23 cellular contexts compared by ENCODE assay signal in the genomic region with DNA sequence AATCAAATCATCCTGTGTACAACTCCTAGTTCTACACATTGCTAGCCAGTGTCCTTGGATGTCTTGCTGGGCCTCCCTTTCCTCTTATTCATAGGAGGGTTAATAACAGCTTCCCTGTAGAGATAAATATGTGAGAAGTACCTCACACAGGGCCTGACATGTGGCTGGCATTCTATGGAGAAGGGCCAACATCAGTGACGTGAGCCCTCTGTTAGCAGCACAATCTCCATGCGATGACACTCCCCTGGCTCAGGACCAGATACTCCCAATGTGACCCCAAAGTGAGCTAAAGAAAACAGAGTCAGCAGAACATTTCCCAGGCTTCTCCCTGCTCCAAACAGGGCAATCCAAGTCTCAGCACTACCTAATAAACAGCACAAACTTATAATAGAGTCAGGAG.
DNase-seq lines count a peak whose midpoint lies in the region; ATAC-seq, FAIRE-seq and TF ChIP-seq lines count a peak whose summit lies in the region.
"Had no signal": no experiment of that assay in that cellular context is flagged by ENCODE, and none has a peak within 500 bp of the region (broad histone marks: within the 10 kb centered on the region; RNA-seq: fewer than 3 reads in every experiment).

No MANE protein-coding gene starts in this region.

- no peaks in the 10 kb centered on the region for H3K36me3 ChIP-seq in endothelial cell of umbilical vein (ENCODE audit: control insufficient read depth in 2 of 2, extremely low read depth in 1 of 2, insufficient read depth in 2 of 2, low read length in 2 of 2)
- H3K36me3 ChIP-seq in lung (ENCODE audit: control insufficient read depth in 2 of 2, insufficient read depth in 2 of 2, low read length in 2 of 2): no peaks in the 10 kb centered on the region
- no peaks in the 10 kb centered on the region for H3K36me3 ChIP-seq in stomach
- H3K36me3 ChIP-seq in suprapubic skin: no peaks in the 10 kb centered on the region
- H3K36me3 ChIP-seq: upper lobe of right lung had no signal

- H3K4me1 ChIP-seq in endothelial cell of umbilical vein (ENCODE audit: control insufficient read depth, extremely low read depth, insufficient read depth, low read length) (peaks cover 12% of the 10 kb centered on the region), lung (ENCODE audit: control insufficient read depth in 2 of 2, insufficient read depth in 2 of 2, low read length in 2 of 2) (peaks cover 0 to 30% of the 10 kb centered on the region in 2 donors), stomach (peaks cover 0 to 26% (median 0%) of the 10 kb centered on the region in 4 donors), suprapubic skin (no peaks in the 10 kb centered on the region)
- H3K4me1 ChIP-seq: upper lobe of right lung had no signal

- peaks cover 0 to 3% of the 10 kb centered on the region in 2 donors for H3K27me3 Mint-ChIP-seq in natural killer cell treated with Interleukin-12 subunit alpha and Interleukin-12 subunit beta and Interleukin-15 and Interleukin-18, amount 100 ng/mL, for 72 hours
- H3K27me3 Mint-ChIP-seq: activated B cell treated with CpG ODN at 0.5 μM for 24 hours had no signal

- ATAC-seq in lung (ENCODE audit: insufficient read depth, low FRiP score): no peak
- no peak for ATAC-seq in natural killer cell treated with Interleukin-12 subunit alpha and Interleukin-12 subunit beta and Interleukin-15 and Interleukin-18, amount 100 ng/mL, for 72 hours
- ATAC-seq: activated CD8-positive, alpha-beta T cell treated with anti-CD3 and anti-CD28 coated beads for 36 hours; upper lobe of right lung had no signal

- H3K4me1 Mint-ChIP-seq in natural killer cell treated with Interleukin-12 subunit alpha and Interleukin-12 subunit beta and Interleukin-15 and Interleukin-18, amount 100 ng/mL, for 72 hours (ENCODE audit: low read depth in 2 of 2): no peaks in the 10 kb centered on the region
- H3K4me1 Mint-ChIP-seq: activated B cell treated with CpG ODN at 0.5 μM for 24 hours; activated naive CD8-positive, alpha-beta T cell treated with anti-CD3 and anti-CD28 coated beads for 36 hours had no signal

- TF ChIP-seq EP300 in stomach (IDR thresholded peaks at IDR 0.05) (peak; percentile 28), suprapubic skin (IDR thresholded peaks at IDR 0.05) (no peak)

- intact Hi-C loops in endothelial cell of umbilical vein (cut with micrococcal nuclease) (no loop called here), stomach (cut with DNase I; ENCODE audit: low total_unique reads) (no loop called here)

- no TSS peak for BruUV-seq in endothelial cell of umbilical vein (replicated peaks; lab: Mats Ljungman, UMichigan)

- H3K9me3 ChIP-seq in endothelial cell of umbilical vein (replicated peaks; ENCODE audit: control insufficient read depth, insufficient read depth, low read length) (no peaks in the 10 kb centered on the region), lung (ENCODE audit: control insufficient read depth in 2 of 2, insufficient read depth in 1 of 2, low read length in 1 of 2) (no peaks in the 10 kb centered on the region), stomach (no peaks in the 10 kb centered on the region), suprapubic skin (no peaks in the 10 kb centered on the region)
- H3K9me3 ChIP-seq: upper lobe of right lung had no signal

- TF ChIP-seq CTCF in endothelial cell of umbilical vein (IDR thresholded peaks at IDR 0.05; ENCODE audit: extremely low read depth in 1 of 2, insufficient read depth in 1 of 2, low read depth in 1 of 2, low read length in 2 of 2): no peak
- no peak for TF ChIP-seq CTCF in lung (IDR thresholded peaks at IDR 0.05; ENCODE audit: control extremely low read depth, extremely low read depth)
- no peak for TF ChIP-seq CTCF in stomach (IDR thresholded peaks at IDR 0.05)
- TF ChIP-seq CTCF in GM20000 (IDR thresholded peaks at IDR 0.05; ENCODE audit: extremely low read depth, missing control alignments): no peak
- TF ChIP-seq CTCF in suprapubic skin (IDR thresholded peaks at IDR 0.05): no peak

- H3K27me3 ChIP-seq in endothelial cell of umbilical vein (ENCODE audit: control insufficient read depth in 2 of 2, insufficient read depth in 2 of 2, low read length in 2 of 2) (no peaks in the 10 kb centered on the region), lung (ENCODE audit: control insufficient read depth, insufficient read depth) (no peaks in the 10 kb centered on the region), stomach (no peaks in the 10 kb centered on the region), suprapubic skin (no peaks in the 10 kb centered on the region)
- H3K27me3 ChIP-seq: upper lobe of right lung had no signal

- H3K79me2 ChIP-seq in endothelial cell of umbilical vein (ENCODE audit: control insufficient read depth, insufficient read depth, low read length): no peaks in the 10 kb centered on the region

- H3K4me3 ChIP-seq in endothelial cell of umbilical vein (replicated peaks in 1 of 3; ENCODE audit: insufficient read depth in 1 of 3, low read depth in 1 of 3, low read length in 3 of 3) (no peak overlapping the region), lung (no peak overlapping the region), stomach (no peak overlapping the region), suprapubic skin (no peak overlapping the region)
- H3K4me3 ChIP-seq: upper lobe of right lung had no signal

- WGBS in lung, 2 donors: 39 to 56% methylated on average over 2 of the region's 2 CpGs
- WGBS in stomach, 5 donors: 31 to 56% (median 45%) methylated on average over 2 of the region's 2 CpGs
- 44% methylated on average over 2 of the region's 2 CpGs for WGBS in suprapubic skin

- no peak overlapping the region for H3K9ac ChIP-seq in endothelial cell of umbilical vein (replicated peaks; ENCODE audit: extremely low read depth, insufficient read depth, low read length)

- CTCF ChIA-PET in endothelial cell of umbilical vein (lab: Charles Lee): interaction anchor here (1.2 to 1.8 kb wide), 2 partner anchors 15 to 28 kb away, joined by 4 to 5 read pairs; no protein-coding TSS in a partner anchor

- no peaks in the 10 kb centered on the region for H3K36me3 Mint-ChIP-seq in natural killer cell treated with Interleukin-12 subunit alpha and Interleukin-12 subunit beta and Interleukin-15 and Interleukin-18, amount 100 ng/mL, for 72 hours
- H3K36me3 Mint-ChIP-seq: activated naive CD8-positive, alpha-beta T cell treated with anti-CD3 and anti-CD28 coated beads for 36 hours had no signal

- H3K9me3 Mint-ChIP-seq in natural killer cell treated with Interleukin-12 subunit alpha and Interleukin-12 subunit beta and Interleukin-15 and Interleukin-18, amount 100 ng/mL, for 72 hours: peaks cover 4% of the 10 kb centered on the region
- H3K9me3 Mint-ChIP-seq: activated B cell treated with CpG ODN at 0.5 μM for 24 hours; activated CD8-positive, alpha-beta T cell treated with anti-CD3 and anti-CD28 coated beads for 36 hours; activated naive CD8-positive, alpha-beta T cell treated with anti-CD3 and anti-CD28 coated beads for 36 hours; T-helper 1 cell treated with Interleukin-12 subunit alpha and Interleukin-12 subunit beta and Interleukin-4 antibody, amounts not matched to agents 30 μg/mL and 1 μg/mL, for 36 hours had no signal

- H3K27ac ChIP-seq in endothelial cell of umbilical vein (ENCODE audit: insufficient read depth, low read depth, low read length): no peak overlapping the region
- peak overlapping the region; percentile 36 to 45 for H3K27ac ChIP-seq in lung (ENCODE audit: low read depth in 1 of 2, low read length in 1 of 2)
- H3K27ac ChIP-seq in stomach: peak overlapping the region in 1 of 5 donors; percentile 29
- no peak overlapping the region for H3K27ac ChIP-seq in suprapubic skin
- H3K27ac ChIP-seq: C4-2B, upper lobe of right lung had no signal

- FAIRE-seq in endothelial cell of umbilical vein (lab: Jason Lieb, UNC): no peak
- FAIRE-seq: GM12891, islet of Langerhans had no signal

- TF ChIP-seq POLR2A in endothelial cell of umbilical vein (IDR thresholded peaks at IDR 0.05; ENCODE audit: low read depth, low read length): no peak
- TF ChIP-seq POLR2A in stomach (IDR thresholded peaks at IDR 0.05): no peak
- TF ChIP-seq POLR2A in suprapubic skin (IDR thresholded peaks at IDR 0.05): no peak

- no peak overlapping the region for H3K4me2 ChIP-seq in endothelial cell of umbilical vein (ENCODE audit: insufficient read depth, low read length)

- H4K20me1 ChIP-seq in endothelial cell of umbilical vein (replicated peaks; ENCODE audit: control insufficient read depth, extremely low read depth, insufficient read depth, low read length): no peaks in the 10 kb centered on the region

- POLR2A ChIA-PET in endothelial cell of umbilical vein (lab: Charles Lee): no interaction called here

- H3K27ac Mint-ChIP-seq in natural killer cell treated with Interleukin-12 subunit alpha and Interleukin-12 subunit beta and Interleukin-15 and Interleukin-18, amount 100 ng/mL, for 72 hours: no peak overlapping the region
- H3K27ac Mint-ChIP-seq: activated B cell treated with CpG ODN at 0.5 μM for 24 hours; activated CD8-positive, alpha-beta T cell treated with anti-CD3 and anti-CD28 coated beads for 36 hours; activated naive CD8-positive, alpha-beta T cell treated with anti-CD3 and anti-CD28 coated beads for 36 hours; T-helper 1 cell treated with Interleukin-12 subunit alpha and Interleukin-12 subunit beta and Interleukin-4 antibody, amounts not matched to agents 30 μg/mL and 1 μg/mL, for 36 hours had no signal

- H3K9me1 ChIP-seq in endothelial cell of umbilical vein (replicated peaks; ENCODE audit: control insufficient read depth, extremely low read depth, insufficient read depth, low read length): no peaks in the 10 kb centered on the region

- DNase-seq in NCI-H2171 treated with DMSO at 0.1 percent for 48 hours (lab: John Stamatoyannopoulos, UW): peak; percentile 45
- DNase-seq in NCI-H2171 (lab: John Stamatoyannopoulos, UW): no peak
- DNase-seq in endothelial cell of umbilical vein (ENCODE audit: low read depth, low spot score): peak; percentile 55
- no peak for DNase-seq in lung (ENCODE audit: low spot score)
- no peak for DNase-seq in stomach
- DNase-seq in GM20000 (ENCODE audit: low spot score): no peak
- no peak for DNase-seq in natural killer cell treated with Interleukin-12 subunit alpha and Interleukin-12 subunit beta and Interleukin-15 and Interleukin-18, amount 100 ng/mL, for 72 hours (ENCODE audit: low spot score)
- DNase-seq in suprapubic skin (ENCODE audit: low spot score in 2 of 2): no peak
- DNase-seq: activated B cell treated with CpG ODN at 0.5 μM for 24 hours; activated CD8-positive, alpha-beta T cell treated with anti-CD3 and anti-CD28 coated beads for 36 hours; activated naive CD8-positive, alpha-beta T cell treated with anti-CD3 and anti-CD28 coated beads for 36 hours; caudate nucleus; effector CD8-positive, alpha-beta T cell; NCI-H1436 treated with DMSO at 0.1 percent for 48 hours; NCI-H510A; retina; SHP77 treated with DMSO at 0.1 percent for 48 hours; stimulated activated naive CD4-positive, alpha-beta T cell; upper lobe of right lung had no signal

- dilution Hi-C loops in endothelial cell of umbilical vein (cut with MboI; ENCODE audit: extremely low pct_ligation_motif_present, low sequenced_read_pairs): no loop called here

- H2AFZ ChIP-seq in endothelial cell of umbilical vein (ENCODE audit: low read depth, low read length): no peak overlapping the region

- H3K4me3 Mint-ChIP-seq in natural killer cell treated with Interleukin-12 subunit alpha and Interleukin-12 subunit beta and Interleukin-15 and Interleukin-18, amount 100 ng/mL, for 72 hours: no peak overlapping the region
- H3K4me3 Mint-ChIP-seq: activated B cell treated with CpG ODN at 0.5 μM for 24 hours; activated CD8-positive, alpha-beta T cell treated with anti-CD3 and anti-CD28 coated beads for 36 hours; activated naive CD8-positive, alpha-beta T cell treated with anti-CD3 and anti-CD28 coated beads for 36 hours; T-helper 1 cell treated with Interleukin-12 subunit alpha and Interleukin-12 subunit beta and Interleukin-4 antibody, amounts not matched to agents 30 μg/mL and 1 μg/mL, for 36 hours had no signal

Comparison
In these comparisons a context has a peak if more than half of its experiments do, and no peak if none do; other contexts are left out.
1. DNase-seq: peak in NCI-H2171 treated with DMSO at 0.1 percent for 48 hours (single experiment) and endothelial cell of umbilical vein (single experiment); none in NCI-H2171 (single experiment), lung (single experiment), stomach (single experiment), GM20000 (single experiment), natural killer cell treated with Interleukin-12 subunit alpha and Interleukin-12 subunit beta and Interleukin-15 and Interleukin-18, amount 100 ng/mL, for 72 hours (single experiment) and suprapubic skin (0 of 2).
2. H3K27ac ChIP-seq: peak in lung (2 of 2); none in endothelial cell of umbilical vein (single experiment) and suprapubic skin (single experiment).